ENCODE assay signal across 1 cellular context in genomic region chr1:18950415-18951026, GRCh38.
TF ChIP-seq lines count a peak whose summit lies in the region.

No MANE protein-coding gene starts in this region.

TF ChIP-seq in HEK293, 187 proteins besides CTCF, POLR2A, EP300 and RAD21 (continued from another document):
- no peak for TF ChIP-seq ZBTB11 (tag by site-specific recombination; conservative IDR thresholded peaks at IDR 0.05; ENCODE audit: low read depth)
- peak; percentile 57; the same call in 1 of the 2 replicates for TF ChIP-seq ZNF600 (tag by site-specific recombination; IDR thresholded peaks at IDR 0.05)
- TF ChIP-seq ELK4 (IDR thresholded peaks at IDR 0.05; ENCODE audit: borderline replicate concordance, low read depth, low read length) = no peak
- no peak for TF ChIP-seq ZNF335 (tag by site-specific recombination; conservative IDR thresholded peaks at IDR 0.05)
- no peak for TF ChIP-seq ZNF155 (tag by site-specific recombination; IDR thresholded peaks at IDR 0.05)
- TF ChIP-seq ZNF777 (tag by site-specific recombination; IDR thresholded peaks at IDR 0.05; ENCODE audit: borderline replicate concordance) = no peak
